In the genomic region with DNA sequence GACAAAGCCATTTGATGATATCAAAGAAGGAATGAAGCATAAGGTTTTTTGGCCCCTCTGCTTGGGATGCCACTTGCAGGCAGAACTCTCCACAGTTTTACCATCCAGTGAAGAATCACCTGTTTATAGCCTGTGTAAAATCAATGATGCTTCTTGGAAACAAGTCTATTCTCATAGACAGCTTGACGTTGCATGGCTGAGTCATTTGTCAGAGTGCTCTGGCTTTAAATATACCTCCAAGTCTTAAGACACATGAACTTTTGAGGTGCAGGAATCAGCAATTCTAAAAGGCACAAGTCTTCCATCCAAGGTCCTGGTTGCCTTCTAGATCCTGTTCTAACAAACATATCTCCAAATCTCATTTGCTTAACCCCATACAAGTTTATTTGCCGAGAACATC, we compare ENCODE assay signal across 23 cellular contexts. TPM values are rescaled to one million over a fixed set of nuclear protein-coding genes. Genes with fewer than 3 reads are reported as not detected.
"Had no signal": no experiment of that assay in that cellular context is flagged by ENCODE, and none has a peak within 500 bp of the region (broad histone marks: within the 10 kb centered on the region; RNA-seq: fewer than 3 reads in every experiment).

No MANE protein-coding gene starts in this region.

- H3K4me3 ChIP-seq: colonic mucosa, esophagus squamous epithelium, gastrocnemius medialis, heart right ventricle, left lung, lower lobe of right lung, mucosa of descending colon had no signal

- H3K4me3 Mint-ChIP-seq: dendritic cell treated with granulocyte-macrophage colony-stimulating factor and Interleukin-4, amounts not matched to agents 40 ng/mL and 50 ng/mL, for 4 days; mesothelial cell of epicardium had no signal

- ATAC-seq: esophagus mucosa, gastrocnemius medialis, heart right ventricle, left cardiac atrium, left lung, left ventricle myocardium superior, lower lobe of right lung, mucosa of descending colon had no signal

- H3K27me3 Mint-ChIP-seq: dendritic cell treated with granulocyte-macrophage colony-stimulating factor and Interleukin-4, amounts not matched to agents 40 ng/mL and 50 ng/mL, for 4 days had no signal

- H3K27ac Mint-ChIP-seq: dendritic cell treated with granulocyte-macrophage colony-stimulating factor and Interleukin-4, amounts not matched to agents 40 ng/mL and 50 ng/mL, for 4 days; mesothelial cell of epicardium had no signal

- H3K4me1 Mint-ChIP-seq: mesothelial cell of epicardium had no signal

- H3K27ac ChIP-seq: colonic mucosa, epithelial cell of prostate, esophagus squamous epithelium, gastrocnemius medialis, heart right ventricle, left lung, lower lobe of right lung had no signal

- DNase-seq: colonic mucosa; cortex of kidney; effector CD4-positive, alpha-beta T cell; effector memory CD4-positive, alpha-beta T cell; erythroblast; esophagus squamous epithelium; foreskin fibroblast; foreskin melanocyte; gastrocnemius medialis; glutamatergic neuron; heart right ventricle; hippocampal formation; left cardiac atrium; left lung; left ventricle myocardium superior; lower lobe of right lung; mesenchymal stem cell; mucosa of descending colon had no signal

- H3K27me3 ChIP-seq: colonic mucosa, esophagus squamous epithelium, gastrocnemius medialis, left lung had no signal

- H3K36me3 Mint-ChIP-seq: mesothelial cell of epicardium had no signal

- H3K9me3 Mint-ChIP-seq: dendritic cell treated with granulocyte-macrophage colony-stimulating factor and Interleukin-4, amounts not matched to agents 40 ng/mL and 50 ng/mL, for 4 days; mesothelial cell of epicardium had no signal

RNA-seq across cellular contexts. Expression of a gene that starts 53.6 kb away (rescaled TPM):
- total RNA-seq: dermis microvascular lymphatic vessel endothelial cell, left lung had no signal
